In genomic region chr16:87389245-87389644, GRCh38 we compare ENCODE assay signal across 9 cellular contexts. TPM values are rescaled to one million over a fixed set of nuclear protein-coding genes. Genes with fewer than 3 reads are reported as not detected.
DNase-seq lines count a peak whose midpoint lies in the region; ATAC-seq and TF ChIP-seq lines count a peak whose summit lies in the region.
"Had no signal": no experiment of that assay in that cellular context is flagged by ENCODE, and none has a peak within 500 bp of the region (broad histone marks: within the 10 kb centered on the region; RNA-seq: fewer than 3 reads in every experiment).

No MANE protein-coding gene starts in this region.

- H3K9me3 ChIP-seq in SK-N-SH: no peaks in the 10 kb centered on the region
- H3K9me3 ChIP-seq in RWPE2 (ENCODE audit: severe bottlenecking): no peaks in the 10 kb centered on the region
- H3K9me3 ChIP-seq in hepatocyte (ENCODE audit: low read depth): no peaks in the 10 kb centered on the region

- H4K20me1 ChIP-seq in SK-N-SH (ENCODE audit: insufficient read depth) (peaks cover 15% of the 10 kb centered on the region), hepatocyte (ENCODE audit: insufficient read depth, poor library complexity, severe bottlenecking) (peaks cover 14% of the 10 kb centered on the region)

- CTCF ChIA-PET in SK-N-SH (lab: Yijun Ruan, JAX): interaction anchor here (1.4 to 2.7 kb wide), 3 partner anchors 71 to 390 kb away, joined by 4 to 8 read pairs (median 5); no protein-coding TSS in a partner anchor

- no peak overlapping the region for H3K4me3 ChIP-seq in SK-N-SH (ENCODE audit: low read depth in 2 of 2, low read length in 1 of 2)
- no peak overlapping the region for H3K4me3 ChIP-seq in RWPE2 (ENCODE audit: severe bottlenecking)
- H3K4me3 ChIP-seq in hepatocyte: no peak overlapping the region

- H3K27ac ChIP-seq in SK-N-SH (ENCODE audit: low read depth in 2 of 2, low read length in 1 of 2): peak overlapping the region; percentile 45 to 80; a peak in 3 of 4 replicates
- peak overlapping the region; percentile 64 for H3K27ac ChIP-seq in RWPE2 (ENCODE audit: poor library complexity, severe bottlenecking)
- peak overlapping the region; percentile 80 for H3K27ac ChIP-seq in hepatocyte

- H3K9me2 ChIP-seq in SK-N-SH (no peaks in the 10 kb centered on the region), hepatocyte (replicated peaks; ENCODE audit: insufficient read depth) (no peaks in the 10 kb centered on the region)

- 96% methylated on average over 5 of the region's 5 CpGs for WGBS in SK-N-SH (ENCODE audit: low lambda C conversion rate)
- 92% methylated on average over 5 of the region's 5 CpGs for WGBS in hepatocyte (ENCODE audit: low lambda C conversion rate, missing lambda C conversion rate)

- ATAC-seq in SK-N-SH treated with all-trans-retinoic acid at 6 μM for 48 hours (no peak), RWPE2 (ENCODE audit: low read depth) (no peak)
- ATAC-seq in stimulated activated memory B cell treated with anti-CD40 and anti-IgM and Interleukin-4, amounts not matched to agents 10 μg/mL and 1 μg/mL and 100 μg/mL, for 72 hours: no peak

- H3K9me3 Mint-ChIP-seq in stimulated activated memory B cell treated with anti-CD40 and anti-IgM and Interleukin-4, amounts not matched to agents 10 μg/mL and 1 μg/mL and 100 μg/mL, for 72 hours: peaks cover 2% of the 10 kb centered on the region

- H2AFZ ChIP-seq in SK-N-SH (ENCODE audit: low read depth) (peak overlapping the region; percentile 76; the same call in 1 of the 2 replicates), hepatocyte (no peak overlapping the region)

- no peak overlapping the region for H3K9ac ChIP-seq in SK-N-SH

- H3K79me2 ChIP-seq in SK-N-SH (ENCODE audit: insufficient read depth): peaks cover 22% of the 10 kb centered on the region
- peaks cover 15% of the 10 kb centered on the region for H3K79me2 ChIP-seq in hepatocyte

- TF ChIP-seq RAD21 in SK-N-SH (IDR thresholded peaks at IDR 0.05; ENCODE audit: low read length): no peak

- DNase-seq in SK-N-SH (no peak), RWPE2 (ENCODE audit: low spot score) (no peak), hepatocyte (ENCODE audit: low spot score) (no peak), dedifferentiated amniotic fluid mesenchymal stem cell (ENCODE audit: extremely low spot score) (no peak), mesenteric fat pad (ENCODE audit: low spot score) (no peak), Ammon's horn (ENCODE audit: low spot score) (no peak)
- DNase-seq: retina had no signal

- H3K27me3 ChIP-seq in SK-N-SH (ENCODE audit: insufficient read depth) (no peaks in the 10 kb centered on the region), RWPE2 (ENCODE audit: insufficient read depth, poor library complexity, severe bottlenecking) (no peaks in the 10 kb centered on the region), hepatocyte (no peaks in the 10 kb centered on the region)

- no peaks in the 10 kb centered on the region for H3K36me3 Mint-ChIP-seq in stimulated activated memory B cell treated with anti-CD40 and anti-IgM and Interleukin-4, amounts not matched to agents 10 μg/mL and 1 μg/mL and 100 μg/mL, for 72 hours

- TF ChIP-seq EP300 in SK-N-SH (IDR thresholded peaks at IDR 0.05; ENCODE audit: borderline replicate concordance in 1 of 2, low read depth in 1 of 2, low read length in 1 of 2): no peak

- TF ChIP-seq CTCF in SK-N-SH (IDR thresholded peaks at IDR 0.05) (no peak), RWPE2 (IDR thresholded peaks at IDR 0.05; ENCODE audit: poor library complexity, severe bottlenecking) (no peak), hepatocyte (IDR thresholded peaks at IDR 0.05; ENCODE audit: poor library complexity) (no peak)

- POLR2A ChIA-PET in SK-N-SH (lab: Yijun Ruan, JAX): no interaction called here

- H3K27ac Mint-ChIP-seq in stimulated activated memory B cell treated with anti-CD40 and anti-IgM and Interleukin-4, amounts not matched to agents 10 μg/mL and 1 μg/mL and 100 μg/mL, for 72 hours: peak overlapping the region; percentile 99

- H3K4me1 Mint-ChIP-seq in stimulated activated memory B cell treated with anti-CD40 and anti-IgM and Interleukin-4, amounts not matched to agents 10 μg/mL and 1 μg/mL and 100 μg/mL, for 72 hours: peaks cover 65% of the 10 kb centered on the region

- H3K4me3 Mint-ChIP-seq in stimulated activated memory B cell treated with anti-CD40 and anti-IgM and Interleukin-4, amounts not matched to agents 10 μg/mL and 1 μg/mL and 100 μg/mL, for 72 hours: no peak overlapping the region

- H3K36me3 ChIP-seq in SK-N-SH (replicated peaks in 1 of 2; ENCODE audit: control insufficient read depth in 1 of 2, insufficient read depth in 2 of 2, low read length in 1 of 2): no peaks in the 10 kb centered on the region
- H3K36me3 ChIP-seq in RWPE2 (ENCODE audit: low read depth): peaks cover 4% of the 10 kb centered on the region; the same call in 1 of the 2 replicates
- no peaks in the 10 kb centered on the region for H3K36me3 ChIP-seq in hepatocyte (replicated peaks; ENCODE audit: insufficient read depth, low read depth)

- H3K27me3 Mint-ChIP-seq in stimulated activated memory B cell treated with anti-CD40 and anti-IgM and Interleukin-4, amounts not matched to agents 10 μg/mL and 1 μg/mL and 100 μg/mL, for 72 hours: no peaks in the 10 kb centered on the region

- H3K4me2 ChIP-seq in SK-N-SH (no peak overlapping the region), hepatocyte (no peak overlapping the region)

- peaks cover 27% of the 10 kb centered on the region for H3F3A ChIP-seq in SK-N-SH (replicated peaks; ENCODE audit: insufficient read depth)

- H3K4me1 ChIP-seq in SK-N-SH (ENCODE audit: control insufficient read depth in 1 of 2, insufficient read depth in 2 of 2, low read depth in 1 of 2, low read length in 1 of 2) (peaks cover 17 to 27% of the 10 kb centered on the region in 2 experiments), RWPE2 (ENCODE audit: insufficient read depth, poor library complexity, severe bottlenecking) (peaks cover 25% of the 10 kb centered on the region), hepatocyte (ENCODE audit: insufficient read depth) (peaks cover 21% of the 10 kb centered on the region)

TF ChIP-seq in SK-N-SH, 30 proteins besides CTCF, POLR2A, EP300 and RAD21 (continues in another document):
- TF ChIP-seq, protein P1, sequence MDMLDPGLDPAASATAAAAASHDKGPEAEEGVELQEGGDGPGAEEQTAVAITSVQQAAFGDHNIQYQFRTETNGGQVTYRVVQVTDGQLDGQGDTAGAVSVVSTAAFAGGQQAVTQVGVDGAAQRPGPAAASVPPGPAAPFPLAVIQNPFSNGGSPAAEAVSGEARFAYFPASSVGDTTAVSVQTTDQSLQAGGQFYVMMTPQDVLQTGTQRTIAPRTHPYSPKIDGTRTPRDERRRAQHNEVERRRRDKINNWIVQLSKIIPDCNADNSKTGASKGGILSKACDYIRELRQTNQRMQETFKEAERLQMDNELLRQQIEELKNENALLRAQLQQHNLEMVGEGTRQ (IDR thresholded peaks at IDR 0.05; ENCODE audit: borderline replicate concordance, low read depth, low read length): no peak
- no peak for TF ChIP-seq YY1 (IDR thresholded peaks at IDR 0.05; ENCODE audit: low read depth)
- no peak for TF ChIP-seq MEF2A (IDR thresholded peaks at IDR 0.05; ENCODE audit: borderline replicate concordance, low read depth)
- no peak for TF ChIP-seq EZH2phosphoT487 (IDR thresholded peaks at IDR 0.05; ENCODE audit: borderline replicate concordance, low read depth)
- no peak for TF ChIP-seq MAX (IDR thresholded peaks at IDR 0.05; ENCODE audit: low read depth)
- no peak for TF ChIP-seq TEAD4 (IDR thresholded peaks at IDR 0.05; ENCODE audit: borderline replicate concordance, insufficient read depth)
- no peak for TF ChIP-seq CHD2 (IDR thresholded peaks at IDR 0.05; ENCODE audit: low read length, partially characterized antibody)
- no peak for TF ChIP-seq GATA2 (CRISPR knock-in tag; IDR thresholded peaks at IDR 0.05)

TF ChIP-seq in SK-N-SH treated with all-trans-retinoic acid at 6 μM for 48 hours, 23 proteins besides CTCF, POLR2A, EP300 and RAD21 (continues in another document):
- TF ChIP-seq, protein P2, sequence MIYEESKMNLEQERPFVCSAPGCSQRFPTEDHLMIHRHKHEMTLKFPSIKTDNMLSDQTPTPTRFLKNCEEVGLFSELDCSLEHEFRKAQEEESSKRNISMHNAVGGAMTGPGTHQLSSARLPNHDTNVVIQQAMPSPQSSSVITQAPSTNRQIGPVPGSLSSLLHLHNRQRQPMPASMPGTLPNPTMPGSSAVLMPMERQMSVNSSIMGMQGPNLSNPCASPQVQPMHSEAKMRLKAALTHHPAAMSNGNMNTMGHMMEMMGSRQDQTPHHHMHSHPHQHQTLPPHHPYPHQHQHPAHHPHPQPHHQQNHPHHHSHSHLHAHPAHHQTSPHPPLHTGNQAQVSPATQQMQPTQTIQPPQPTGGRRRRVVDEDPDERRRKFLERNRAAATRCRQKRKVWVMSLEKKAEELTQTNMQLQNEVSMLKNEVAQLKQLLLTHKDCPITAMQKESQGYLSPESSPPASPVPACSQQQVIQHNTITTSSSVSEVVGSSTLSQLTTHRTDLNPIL (CRISPR knock-in tag; IDR thresholded peaks at IDR 0.05; ENCODE audit: low read depth): no peak
- no peak for TF ChIP-seq ZFP3 (CRISPR knock-in tag; IDR thresholded peaks at IDR 0.05)
- TF ChIP-seq, protein P3, sequence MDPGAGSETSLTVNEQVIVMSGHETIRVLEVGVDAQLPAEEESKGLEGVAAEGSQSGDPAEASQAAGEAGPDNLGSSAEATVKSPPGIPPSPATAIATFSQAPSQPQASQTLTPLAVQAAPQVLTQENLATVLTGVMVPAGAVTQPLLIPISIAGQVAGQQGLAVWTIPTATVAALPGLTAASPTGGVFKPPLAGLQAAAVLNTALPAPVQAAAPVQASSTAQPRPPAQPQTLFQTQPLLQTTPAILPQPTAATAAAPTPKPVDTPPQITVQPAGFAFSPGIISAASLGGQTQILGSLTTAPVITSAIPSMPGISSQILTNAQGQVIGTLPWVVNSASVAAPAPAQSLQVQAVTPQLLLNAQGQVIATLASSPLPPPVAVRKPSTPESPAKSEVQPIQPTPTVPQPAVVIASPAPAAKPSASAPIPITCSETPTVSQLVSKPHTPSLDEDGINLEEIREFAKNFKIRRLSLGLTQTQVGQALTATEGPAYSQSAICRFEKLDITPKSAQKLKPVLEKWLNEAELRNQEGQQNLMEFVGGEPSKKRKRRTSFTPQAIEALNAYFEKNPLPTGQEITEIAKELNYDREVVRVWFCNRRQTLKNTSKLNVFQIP (CRISPR knock-in tag; IDR thresholded peaks at IDR 0.05; ENCODE audit: borderline replicate concordance, low read depth): no peak
- no peak for TF ChIP-seq OSR1 (CRISPR knock-in tag; IDR thresholded peaks at IDR 0.05)
- no peak for TF ChIP-seq GLIS3 (CRISPR knock-in tag; IDR thresholded peaks at IDR 0.05)
- no peak for TF ChIP-seq ESRRG (CRISPR knock-in tag; IDR thresholded peaks at IDR 0.05)
- TF ChIP-seq ZC3H10 (CRISPR knock-in tag; IDR thresholded peaks at IDR 0.05): no peak

RNA-seq across cellular contexts. Expression of gene MAP1LC3B, which starts 2.9 kb away (rescaled TPM):
- polyA plus RNA-seq in SK-N-SH (2012; rRNA removed) (33.7 and 36.9 TPM in 2 replicates), hepatocyte (125 and 134 TPM in 2 replicates)
- 59.8 and 68.6 TPM in 2 replicates for polyA plus RNA-seq in SK-N-SH (2012; cell fraction: cytosol; rRNA removed)
- 15.8 and 26.7 TPM in 2 replicates for polyA plus RNA-seq in SK-N-SH (2012; cell fraction: nucleus; rRNA removed)
- total RNA-seq in hepatocyte (73.3 and 76.4 TPM in 2 replicates), mesenteric fat pad (78.6 TPM)

RNA-seq across cellular contexts. Expression of gene FBXO31, which starts 5.7 kb away (rescaled TPM):
- polyA plus RNA-seq in SK-N-SH (2012; rRNA removed) (14.2 and 15.3 TPM in 2 replicates), hepatocyte (25.3 and 28.9 TPM in 2 replicates)
- 4.5 and 8.4 TPM in 2 replicates for polyA plus RNA-seq in SK-N-SH (2012; cell fraction: cytosol; rRNA removed)
- polyA plus RNA-seq in SK-N-SH (2012; cell fraction: nucleus; rRNA removed): 45.0 and 46.1 TPM in 2 replicates
- total RNA-seq in hepatocyte (11.0 and 16.5 TPM in 2 replicates), mesenteric fat pad (66.9 TPM)
